21 cellular contexts compared by ENCODE assay signal in the genomic region with DNA sequence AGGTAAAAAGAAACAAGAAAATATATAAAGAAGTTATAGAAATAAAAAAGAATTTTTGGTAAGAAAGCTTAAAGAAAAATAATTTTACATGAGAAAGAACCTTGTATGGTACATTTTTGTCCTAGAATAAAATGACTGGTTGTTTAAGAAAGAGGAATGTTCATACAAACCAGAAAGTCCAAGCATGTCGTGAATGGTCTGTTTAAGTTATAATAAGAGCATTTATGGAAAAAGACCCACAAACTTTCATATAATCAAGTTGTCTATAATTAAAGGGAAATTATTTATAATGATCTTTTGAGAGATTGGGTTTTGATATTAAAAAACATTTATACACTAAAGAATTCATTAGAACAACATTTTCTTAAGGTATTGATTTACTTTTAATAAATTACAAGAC. TPM values are rescaled to one million over a fixed set of nuclear protein-coding genes. Genes with fewer than 3 reads are reported as not detected.
DNase-seq lines count a peak whose midpoint lies in the region; ATAC-seq and TF ChIP-seq lines count a peak whose summit lies in the region.
"Had no signal": no experiment of that assay in that cellular context is flagged by ENCODE, and none has a peak within 500 bp of the region (broad histone marks: within the 10 kb centered on the region; RNA-seq: fewer than 3 reads in every experiment).

No MANE protein-coding gene starts in this region.

- no peaks in the 10 kb centered on the region for H3K36me3 ChIP-seq in neural progenitor cell

- H3K27me3 Mint-ChIP-seq in neural progenitor cell (ENCODE audit: insufficient read depth, low read depth) = peaks cover 10% of the 10 kb centered on the region

- no peak overlapping the region for H2AFZ ChIP-seq in neural progenitor cell (replicated peaks)

- H3F3A ChIP-seq in neural progenitor cell (ENCODE audit: low read depth) = no peaks in the 10 kb centered on the region

- H3K9me3 ChIP-seq in neural progenitor cell (ENCODE audit: low read depth) = peaks cover 23% of the 10 kb centered on the region

- no peak overlapping the region for H3K4me3 ChIP-seq in neural progenitor cell

- no peaks in the 10 kb centered on the region for H3K4me1 Mint-ChIP-seq in neural progenitor cell
- H3K4me1 Mint-ChIP-seq: activated naive CD8-positive, alpha-beta T cell treated with anti-CD3 and anti-CD28 coated beads, Interleukin-2, amount 10 ng/mL, durations not matched to agents 7 days and 5 days; CD8-positive, alpha-beta memory T cell; central memory CD8-positive, alpha-beta T cell; memory B cell; stimulated activated naive CD8-positive, alpha-beta T cell treated with anti-CD3 and anti-CD28 coated beads, Interleukin-15, amount 100 ng/mL, for 72 hours had no signal

- peaks cover 26% of the 10 kb centered on the region for H3K9me3 Mint-ChIP-seq in neural progenitor cell
- H3K9me3 Mint-ChIP-seq: central memory CD8-positive, alpha-beta T cell had no signal

- no peaks in the 10 kb centered on the region for H4K20me1 ChIP-seq in neural progenitor cell (ENCODE audit: low read depth)

- no peak overlapping the region for H3K27ac ChIP-seq in neural progenitor cell

- no peak overlapping the region for H3K4me2 ChIP-seq in neural progenitor cell

- no peaks in the 10 kb centered on the region for H3K79me2 ChIP-seq in neural progenitor cell (ENCODE audit: low read depth)

- H3K4me3 Mint-ChIP-seq in neural progenitor cell = no peak overlapping the region
- H3K4me3 Mint-ChIP-seq: activated naive CD8-positive, alpha-beta T cell treated with anti-CD3 and anti-CD28 coated beads, Interleukin-2, amount 10 ng/mL, durations not matched to agents 7 days and 5 days; CD8-positive, alpha-beta memory T cell; central memory CD8-positive, alpha-beta T cell; memory B cell; natural killer cell treated with Interleukin-12 subunit alpha and Interleukin-12 subunit beta and Interleukin-15 and Interleukin-18, amount 100 ng/mL, for 72 hours; stimulated activated naive CD8-positive, alpha-beta T cell treated with anti-CD3 and anti-CD28 coated beads, Interleukin-15, amount 100 ng/mL, for 72 hours had no signal

- no peaks in the 10 kb centered on the region for H3K36me3 Mint-ChIP-seq in neural progenitor cell
- H3K36me3 Mint-ChIP-seq: memory B cell had no signal

- DNase-seq in NCI-H2171 treated with DMSO at 0.1 percent for 48 hours (lab: John Stamatoyannopoulos, UW) = peak; percentile 36
- DNase-seq in NCI-H2171 (lab: John Stamatoyannopoulos, UW) = no peak
- DNase-seq in NAMALWA (ENCODE audit: low spot score) = peak; percentile 37
- peak; percentile 11 for DNase-seq in cerebellar cortex (ENCODE audit: low spot score)
- DNase-seq in neural progenitor cell (ENCODE audit: low spot score) = peak; percentile 70
- DNase-seq in stimulated activated CD4-positive, alpha-beta T cell treated with anti-CD3 and anti-CD28 coated beads, Interleukin-2, amount 100 ng/mL, for 48 hours = no peak
- no peak for DNase-seq in NCI-H446 treated with DMSO at 0.1 percent for 48 hours (lab: John Stamatoyannopoulos, UW)
- DNase-seq: activated naive CD8-positive, alpha-beta T cell treated with anti-CD3 and anti-CD28 coated beads, Interleukin-2, amount 10 ng/mL, durations not matched to agents 7 days and 5 days; activated T-cell treated with anti-CD3 and anti-CD28 coated beads, Interleukin-2, amount 50 U/mL, for 48 hours; CD8-positive, alpha-beta memory T cell; GDM1; glutamatergic neuron; NCI-H1694; NCI-H526 treated with DMSO at 0.1 percent for 48 hours; retina; stimulated activated naive CD8-positive, alpha-beta T cell treated with anti-CD3 and anti-CD28 coated beads, Interleukin-15, amount 100 ng/mL, for 72 hours had no signal

- no peak for ATAC-seq in HG03469 (IDR thresholded peaks at IDR 0.05; ENCODE audit: unreplicated experiment)
- ATAC-seq: natural killer cell treated with Interleukin-12 subunit alpha and Interleukin-12 subunit beta and Interleukin-15 and Interleukin-18, amount 100 ng/mL, for 72 hours; stimulated activated naive CD8-positive, alpha-beta T cell treated with anti-CD3 and anti-CD28 coated beads, Interleukin-15, amount 100 ng/mL, for 72 hours had no signal

- no peak overlapping the region for H3K9ac ChIP-seq in neural progenitor cell

- TF ChIP-seq CTCF in neural progenitor cell (IDR thresholded peaks at IDR 0.05) = no peak

- H3K27ac Mint-ChIP-seq in neural progenitor cell = no peak overlapping the region
- H3K27ac Mint-ChIP-seq: activated naive CD8-positive, alpha-beta T cell treated with anti-CD3 and anti-CD28 coated beads, Interleukin-2, amount 10 ng/mL, durations not matched to agents 7 days and 5 days; CD8-positive, alpha-beta memory T cell; memory B cell; natural killer cell treated with Interleukin-12 subunit alpha and Interleukin-12 subunit beta and Interleukin-15 and Interleukin-18, amount 100 ng/mL, for 72 hours; stimulated activated naive CD8-positive, alpha-beta T cell treated with anti-CD3 and anti-CD28 coated beads, Interleukin-15, amount 100 ng/mL, for 72 hours had no signal

- H3K27me3 ChIP-seq in neural progenitor cell = no peaks in the 10 kb centered on the region

- no peaks in the 10 kb centered on the region for H3K4me1 ChIP-seq in neural progenitor cell

RNA-seq across cellular contexts. Expression of a gene that starts 27.8 kb away (rescaled TPM):
- 2.9 and 9.1 TPM in 2 replicates for total RNA-seq in neural progenitor cell (ENCODE audit: low replicate concordance)

RNA-seq across cellular contexts. Expression of a gene that starts 37.4 kb away (rescaled TPM):
- 0.56 TPM in 1 of 2 replicates, not detected in the other for total RNA-seq in neural progenitor cell (ENCODE audit: low replicate concordance)
- total RNA-seq: activated naive CD8-positive, alpha-beta T cell treated with anti-CD3 and anti-CD28 coated beads, Interleukin-2, amount 10 ng/mL, durations not matched to agents 7 days and 5 days; CD8-positive, alpha-beta memory T cell; endothelial cell of umbilical vein; natural killer cell treated with Interleukin-12 subunit alpha and Interleukin-12 subunit beta and Interleukin-15 and Interleukin-18, amount 100 ng/mL, for 72 hours had no signal

Comparison
In these comparisons a context has a peak if more than half of its experiments do, and no peak if none do; other contexts are left out.
1. DNase-seq: peak in NCI-H2171 treated with DMSO at 0.1 percent for 48 hours (single experiment), NAMALWA (single experiment), cerebellar cortex (single experiment) and neural progenitor cell (single experiment); none in NCI-H2171 (single experiment), stimulated activated CD4-positive, alpha-beta T cell treated with anti-CD3 and anti-CD28 coated beads, Interleukin-2, amount 100 ng/mL, for 48 hours (0 of 2) and NCI-H446 treated with DMSO at 0.1 percent for 48 hours (single experiment).